ENCODE assay signal across 8 cellular contexts in the genomic region with DNA sequence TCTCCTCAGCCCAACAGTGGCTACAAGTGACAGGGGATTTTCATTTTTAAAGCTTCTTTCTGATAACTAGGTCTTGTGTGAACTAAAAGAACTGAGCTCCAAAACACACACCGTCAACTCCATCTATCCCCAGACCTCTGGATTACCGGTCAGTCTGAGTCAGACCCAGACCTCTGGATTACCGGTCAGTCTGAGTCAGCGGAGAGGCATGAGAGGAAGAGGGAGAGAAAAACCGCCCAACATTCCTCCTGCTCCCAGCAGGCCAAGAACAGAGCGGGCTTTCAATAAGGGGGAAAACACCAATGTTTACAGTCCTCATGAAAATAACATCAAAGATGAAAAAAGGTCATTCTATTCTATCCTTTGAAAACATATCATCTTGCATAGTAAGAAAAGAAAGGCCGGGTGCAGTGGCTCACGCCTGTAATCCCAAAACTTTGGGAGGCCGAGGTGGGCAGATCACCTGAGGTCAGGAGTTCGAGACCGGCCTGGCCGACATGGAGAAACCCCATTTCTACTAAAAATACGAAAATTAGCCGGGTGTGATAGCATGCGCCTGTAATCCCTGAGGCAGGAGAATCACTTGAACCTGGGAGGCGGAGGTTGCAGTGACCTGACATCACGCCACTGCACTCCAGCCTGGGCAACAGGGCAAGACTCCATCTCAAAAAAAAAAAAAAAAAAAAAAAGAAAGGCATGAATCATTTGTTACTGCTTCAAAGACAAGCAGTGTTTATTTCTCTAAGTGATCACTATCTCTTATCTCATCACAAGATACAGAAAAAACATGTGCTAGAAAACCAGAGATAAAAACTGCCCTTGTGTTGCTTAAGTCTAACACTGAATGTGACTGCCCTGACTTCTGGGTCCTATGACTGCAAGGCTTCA. TPM values are rescaled to one million over a fixed set of nuclear protein-coding genes. Genes with fewer than 3 reads are reported as not detected.
A peak's percentile ranks its signal among the peaks of the same experiment; 100 is the strongest.
DNase-seq lines count a peak whose midpoint lies in the region; ATAC-seq and TF ChIP-seq lines count a peak whose summit lies in the region.

No MANE protein-coding gene starts in this region.

- H3K4me2 ChIP-seq in SK-N-SH = peak overlapping the region; percentile 98

- TF ChIP-seq EP300 in SK-N-SH (IDR thresholded peaks at IDR 0.05; ENCODE audit: borderline replicate concordance in 1 of 2, low read depth in 1 of 2, low read length in 1 of 2) = peak in 1 of 2 experiments; percentile 84; a peak in 1 of 4 replicates

- peak overlapping the region; percentile 42; the same call in 1 of the 2 replicates for H3K9ac ChIP-seq in SK-N-SH

- no peak overlapping the region for H2AFZ ChIP-seq in SK-N-SH (ENCODE audit: low read depth)

- POLR2A ChIA-PET in SK-N-SH (lab: Yijun Ruan, JAX) = no interaction called here

- no peaks in the 10 kb centered on the region for H3K27me3 ChIP-seq in SK-N-SH (ENCODE audit: insufficient read depth)

- TF ChIP-seq CTCF in SK-N-SH (IDR thresholded peaks at IDR 0.05) = no peak
- TF ChIP-seq CTCF in omental fat pad (IDR thresholded peaks at IDR 0.05) = no peak

- peaks cover 26% of the 10 kb centered on the region for H3F3A ChIP-seq in SK-N-SH (replicated peaks; ENCODE audit: insufficient read depth)

- 41% methylated on average over 17 of the region's 17 CpGs for WGBS in SK-N-SH (ENCODE audit: low lambda C conversion rate)

- ATAC-seq in omental fat pad (ENCODE audit: low FRiP score) (peak; percentile 65), GM19324 (IDR thresholded peaks at IDR 0.05; ENCODE audit: low FRiP score, unreplicated experiment) (no peak), GM21390 (IDR thresholded peaks at IDR 0.05; ENCODE audit: unreplicated experiment) (no peak), GM18517 (IDR thresholded peaks at IDR 0.05; ENCODE audit: unreplicated experiment) (no peak)

- CTCF ChIA-PET in SK-N-SH (lab: Yijun Ruan, JAX) = no interaction called here

- H3K79me2 ChIP-seq in SK-N-SH (ENCODE audit: insufficient read depth) = peaks cover 81% of the 10 kb centered on the region

- no peaks in the 10 kb centered on the region for H3K9me2 ChIP-seq in SK-N-SH

- no peaks in the 10 kb centered on the region for H3K9me3 ChIP-seq in SK-N-SH

- H3K27ac ChIP-seq in SK-N-SH (ENCODE audit: low read depth in 2 of 2, low read length in 1 of 2) (peak overlapping the region; percentile 80 to 90; a peak in 3 of 4 replicates), epithelial cell of prostate (peak overlapping the region; percentile 39)

- H3K4me3 ChIP-seq in SK-N-SH (ENCODE audit: low read depth in 2 of 2, low read length in 1 of 2) = peak overlapping the region; percentile 23 to 88; a peak in 3 of 4 replicates

- TF ChIP-seq RAD21 in SK-N-SH (IDR thresholded peaks at IDR 0.05; ENCODE audit: low read length) = no peak

- H4K20me1 ChIP-seq in SK-N-SH (ENCODE audit: insufficient read depth) = peaks cover 78% of the 10 kb centered on the region

- H3K4me1 ChIP-seq in SK-N-SH (ENCODE audit: control insufficient read depth in 1 of 2, insufficient read depth in 2 of 2, low read depth in 1 of 2, low read length in 1 of 2) = peaks cover 45 to 57% of the 10 kb centered on the region in 2 experiments

- DNase-seq in G401 (ENCODE audit: low spot score) (peak; percentile 16), SK-N-SH (no peak), epithelial cell of prostate (ENCODE audit: low read depth, low spot score) (no peak), omental fat pad (ENCODE audit: low spot score) (peak; percentile 81), NCI-H1436 treated with DMSO at 0.1 percent for 48 hours (lab: John Stamatoyannopoulos, UW) (no peak)

- in situ Hi-C loops in G401 (cut with HindIII; ENCODE audit: low sequenced_read_pairs) = no loop called here

- H3K36me3 ChIP-seq in SK-N-SH (replicated peaks in 1 of 2; ENCODE audit: control insufficient read depth in 1 of 2, insufficient read depth in 2 of 2, low read length in 1 of 2) = peaks cover 5 to 15% of the 10 kb centered on the region in 2 experiments

TF ChIP-seq in SK-N-SH, 30 proteins besides CTCF, POLR2A, EP300 and RAD21 (continues in another document):
- no peak for TF ChIP-seq MXI1 (IDR thresholded peaks at IDR 0.05; ENCODE audit: low read depth, low read length)
- TF ChIP-seq, protein P1, sequence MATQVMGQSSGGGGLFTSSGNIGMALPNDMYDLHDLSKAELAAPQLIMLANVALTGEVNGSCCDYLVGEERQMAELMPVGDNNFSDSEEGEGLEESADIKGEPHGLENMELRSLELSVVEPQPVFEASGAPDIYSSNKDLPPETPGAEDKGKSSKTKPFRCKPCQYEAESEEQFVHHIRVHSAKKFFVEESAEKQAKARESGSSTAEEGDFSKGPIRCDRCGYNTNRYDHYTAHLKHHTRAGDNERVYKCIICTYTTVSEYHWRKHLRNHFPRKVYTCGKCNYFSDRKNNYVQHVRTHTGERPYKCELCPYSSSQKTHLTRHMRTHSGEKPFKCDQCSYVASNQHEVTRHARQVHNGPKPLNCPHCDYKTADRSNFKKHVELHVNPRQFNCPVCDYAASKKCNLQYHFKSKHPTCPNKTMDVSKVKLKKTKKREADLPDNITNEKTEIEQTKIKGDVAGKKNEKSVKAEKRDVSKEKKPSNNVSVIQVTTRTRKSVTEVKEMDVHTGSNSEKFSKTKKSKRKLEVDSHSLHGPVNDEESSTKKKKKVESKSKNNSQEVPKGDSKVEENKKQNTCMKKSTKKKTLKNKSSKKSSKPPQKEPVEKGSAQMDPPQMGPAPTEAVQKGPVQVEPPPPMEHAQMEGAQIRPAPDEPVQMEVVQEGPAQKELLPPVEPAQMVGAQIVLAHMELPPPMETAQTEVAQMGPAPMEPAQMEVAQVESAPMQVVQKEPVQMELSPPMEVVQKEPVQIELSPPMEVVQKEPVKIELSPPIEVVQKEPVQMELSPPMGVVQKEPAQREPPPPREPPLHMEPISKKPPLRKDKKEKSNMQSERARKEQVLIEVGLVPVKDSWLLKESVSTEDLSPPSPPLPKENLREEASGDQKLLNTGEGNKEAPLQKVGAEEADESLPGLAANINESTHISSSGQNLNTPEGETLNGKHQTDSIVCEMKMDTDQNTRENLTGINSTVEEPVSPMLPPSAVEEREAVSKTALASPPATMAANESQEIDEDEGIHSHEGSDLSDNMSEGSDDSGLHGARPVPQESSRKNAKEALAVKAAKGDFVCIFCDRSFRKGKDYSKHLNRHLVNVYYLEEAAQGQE (IDR thresholded peaks at IDR 0.05; ENCODE audit: low read depth, low read length) = peak; percentile 48; the same call in 1 of the 2 replicates
- TF ChIP-seq RXRA (IDR thresholded peaks at IDR 0.05; ENCODE audit: borderline replicate concordance, low read depth) = peak; percentile 93
- TF ChIP-seq POLR2AphosphoS5 (IDR thresholded peaks at IDR 0.05; ENCODE audit: low read depth, low read length) = peak; percentile 38; the same call in 1 of the 2 replicates
- TF ChIP-seq JUND (IDR thresholded peaks at IDR 0.05) = peak; percentile 97
- no peak for TF ChIP-seq FOXJ3 (CRISPR knock-in tag; IDR thresholded peaks at IDR 0.05)
- no peak for TF ChIP-seq EZH2phosphoT487 (IDR thresholded peaks at IDR 0.05; ENCODE audit: borderline replicate concordance, low read depth)
- TF ChIP-seq, protein P2, sequence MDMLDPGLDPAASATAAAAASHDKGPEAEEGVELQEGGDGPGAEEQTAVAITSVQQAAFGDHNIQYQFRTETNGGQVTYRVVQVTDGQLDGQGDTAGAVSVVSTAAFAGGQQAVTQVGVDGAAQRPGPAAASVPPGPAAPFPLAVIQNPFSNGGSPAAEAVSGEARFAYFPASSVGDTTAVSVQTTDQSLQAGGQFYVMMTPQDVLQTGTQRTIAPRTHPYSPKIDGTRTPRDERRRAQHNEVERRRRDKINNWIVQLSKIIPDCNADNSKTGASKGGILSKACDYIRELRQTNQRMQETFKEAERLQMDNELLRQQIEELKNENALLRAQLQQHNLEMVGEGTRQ (IDR thresholded peaks at IDR 0.05; ENCODE audit: borderline replicate concordance, low read depth, low read length) = no peak
- TF ChIP-seq IRF3 (IDR thresholded peaks at IDR 0.05; ENCODE audit: low read depth, low read length) = no peak
- TF ChIP-seq NFIC (IDR thresholded peaks at IDR 0.05; ENCODE audit: borderline replicate concordance) = peak; percentile 66
- no peak for TF ChIP-seq NRF1 (IDR thresholded peaks at IDR 0.05; ENCODE audit: low read depth, low read length)
- TF ChIP-seq RCOR1 (IDR thresholded peaks at IDR 0.05; ENCODE audit: low read length) = no peak
- TF ChIP-seq GABPA (IDR thresholded peaks at IDR 0.05; ENCODE audit: low read depth) = peak; percentile 24; the same call in 1 of the 2 replicates
- TF ChIP-seq GATA2 (CRISPR knock-in tag; IDR thresholded peaks at IDR 0.05) = no peak

RNA-seq across cellular contexts. Expression of gene PTTG1IP, which starts 3.4 kb away (rescaled TPM):
- 172 and 243 TPM in 2 replicates for total RNA-seq in G401 (2014; rRNA removed; shearing (Covaris generic))
- polyA plus RNA-seq in SK-N-SH (2012; rRNA removed) = 171 and 196 TPM in 2 replicates
- polyA plus RNA-seq in SK-N-SH (2012; cell fraction: cytosol; rRNA removed) = 173 and 196 TPM in 2 replicates
- 113 and 135 TPM in 2 replicates for polyA plus RNA-seq in SK-N-SH (2012; cell fraction: nucleus; rRNA removed)
- total RNA-seq in omental fat pad = 100 to 1,000 TPM; 200 to 241 (median 214) TPM

RNA-seq across cellular contexts. Expression of gene ITGB2, which starts 50.6 kb away (rescaled TPM):
- total RNA-seq in G401 (2014; rRNA removed; shearing (Covaris generic)) = not detected in 2 replicates
- 0.67 and 0.77 TPM in 2 replicates for polyA plus RNA-seq in SK-N-SH (2012; rRNA removed)
- polyA plus RNA-seq in SK-N-SH (2012; cell fraction: cytosol; rRNA removed) = 0.32 and 0.75 TPM in 2 replicates
- 2.0 TPM in 2 replicates for polyA plus RNA-seq in SK-N-SH (2012; cell fraction: nucleus; rRNA removed)
- total RNA-seq in omental fat pad = 100 to 1,000 TPM in 3 of 4 donors, 10 to 100 TPM in 1; 98.5 to 581 (median 217) TPM

RNA-seq across cellular contexts. Expression of gene SUMO3, which starts 52.2 kb away (rescaled TPM):
- 54.2 and 59.0 TPM in 2 replicates for total RNA-seq in G401 (2014; rRNA removed; shearing (Covaris generic))
- 89.0 and 125 TPM in 2 replicates for polyA plus RNA-seq in SK-N-SH (2012; rRNA removed)
- polyA plus RNA-seq in SK-N-SH (2012; cell fraction: cytosol; rRNA removed) = 116 and 122 TPM in 2 replicates
- polyA plus RNA-seq in SK-N-SH (2012; cell fraction: nucleus; rRNA removed) = 31.5 and 38.2 TPM in 2 replicates
- total RNA-seq in omental fat pad = 10 to 100 TPM; 55.5 to 62.9 (median 60.2) TPM

Comparison
In these comparisons a context has a peak if more than half of its experiments do, and no peak if none do; other contexts are left out.
1. DNase-seq: peak in G401 (single experiment) and omental fat pad (single experiment); none in SK-N-SH (single experiment), epithelial cell of prostate (single experiment) and NCI-H1436 treated with DMSO at 0.1 percent for 48 hours (single experiment).
2. RNA of gene ITGB2, which starts 50.6 kb away (total RNA-seq): 98.5 to 581 TPM in omental fat pad; not detected in G401; every median in the first group is over 10 times any median in the second.